In genomic region chr22:46381731-46382130, GRCh38 we compare ENCODE assay signal across 34 cellular contexts.
"Had no signal": no experiment of that assay in that cellular context is flagged by ENCODE, and none has a peak within 500 bp of the region (broad histone marks: within the 10 kb centered on the region; RNA-seq: fewer than 3 reads in every experiment).

No MANE protein-coding gene starts in this region.

- H3K9me3 Mint-ChIP-seq: activated B cell treated with CpG ODN at 0.5 μM for 24 hours; activated CD8-positive, alpha-beta T cell treated with anti-CD3 and anti-CD28 coated beads for 36 hours; activated naive CD4-positive, alpha-beta T cell treated with anti-CD3 and anti-CD28 coated beads, Interleukin-2, amount 50 U/mL, for 24 hours; activated naive CD8-positive, alpha-beta T cell treated with anti-CD3 and anti-CD28 coated beads, Interleukin-2, amount 50 U/mL, for 24 hours; activated T-helper 1 cell treated with anti-CD3 and anti-CD28 coated beads, Interleukin-12 subunit alpha, Interleukin-12 subunit beta, Interleukin-2, Interleukin-4 antibody, amounts not matched to agents 30 ng/mL and 10 ng/mL and 1 ng/mL, durations not matched to agents 14 hours and 24 hours and 36 hours; activated T-helper 2 cell treated with anti-CD3 and anti-CD28 coated beads, Interferon-gamma antibody, Interleukin-2, Interleukin-4, amounts not matched to agents 10 μg/mL and 5 μg/mL and 100 μg/mL, durations not matched to agents 14 hours and 24 hours and 36 hours; T-cell; T-helper 1 cell treated with Interleukin-12 subunit alpha and Interleukin-12 subunit beta and Interleukin-4 antibody, amounts not matched to agents 30 μg/mL and 1 μg/mL, for 36 hours; T-helper 2 cell treated with Interferon-gamma antibody and Interleukin-4, amounts not matched to agents 5 μg/mL and 100 μg/mL, for 36 hours had no signal

- H3K4me3 Mint-ChIP-seq: activated B cell treated with CpG ODN at 0.5 μM for 24 hours; activated CD8-positive, alpha-beta T cell treated with anti-CD3 and anti-CD28 coated beads for 36 hours; activated naive CD4-positive, alpha-beta T cell treated with anti-CD3 and anti-CD28 coated beads for 36 hours; activated naive CD4-positive, alpha-beta T cell treated with anti-CD3 and anti-CD28 coated beads, Interleukin-2, amount 50 U/mL, for 24 hours; activated naive CD8-positive, alpha-beta T cell treated with anti-CD3 and anti-CD28 coated beads for 36 hours; activated naive CD8-positive, alpha-beta T cell treated with anti-CD3 and anti-CD28 coated beads, Interleukin-2, amount 50 U/mL, for 24 hours; activated T-helper 1 cell treated with anti-CD3 and anti-CD28 coated beads, Interleukin-12 subunit alpha, Interleukin-12 subunit beta, Interleukin-2, Interleukin-4 antibody, amounts not matched to agents 30 ng/mL and 10 ng/mL and 1 ng/mL, durations not matched to agents 14 hours and 24 hours and 36 hours; T-cell; T-helper 1 cell treated with Interleukin-12 subunit alpha and Interleukin-12 subunit beta and Interleukin-4 antibody, amounts not matched to agents 30 μg/mL and 1 μg/mL, for 36 hours; T-helper 2 cell treated with Interferon-gamma antibody and Interleukin-4, amounts not matched to agents 5 μg/mL and 100 μg/mL, for 36 hours had no signal

- DNase-seq: activated B cell treated with CpG ODN at 0.5 μM for 24 hours; activated CD4-positive, alpha-beta T cell treated with anti-CD3 and anti-CD28 coated beads for 48 hours; activated CD4-positive, alpha-beta T cell treated with anti-CD3 and anti-CD28 coated beads, Interleukin-2, amount 50 U/mL, for 1 hour; activated CD4-positive, alpha-beta T cell treated with anti-CD3 and anti-CD28 coated beads, Interleukin-2, amount 50 U/mL, for 48 hours; activated CD8-positive, alpha-beta memory T cell treated with anti-CD3 and anti-CD28 coated beads for 24 hours; activated CD8-positive, alpha-beta T cell treated with anti-CD3 and anti-CD28 coated beads for 36 hours; activated effector memory CD4-positive, alpha-beta T cell treated with anti-CD3 and anti-CD28 coated beads, Interleukin-2, amount 50 U/mL, for 16 hours; activated naive CD4-positive, alpha-beta T cell treated with anti-CD3 and anti-CD28 coated beads for 36 hours; activated naive CD8-positive, alpha-beta T cell treated with anti-CD3 and anti-CD28 coated beads for 36 hours; activated naive CD8-positive, alpha-beta T cell treated with anti-CD3 and anti-CD28 coated beads, Interleukin-2, amount 50 U/mL, for 24 hours; activated T-cell treated with anti-CD3 and anti-CD28 coated beads, Interleukin-2, amount 50 U/mL, for 48 hours; amygdala; aorta; body of pancreas; caudate nucleus; effector CD8-positive, alpha-beta T cell; esophagus squamous epithelium; foreskin melanocyte; head of caudate nucleus; T-cell; T1000 had no signal

- H3K4me1 Mint-ChIP-seq: activated B cell treated with CpG ODN at 0.5 μM for 24 hours; activated naive CD4-positive, alpha-beta T cell treated with anti-CD3 and anti-CD28 coated beads, Interleukin-2, amount 50 U/mL, for 24 hours; activated naive CD8-positive, alpha-beta T cell treated with anti-CD3 and anti-CD28 coated beads for 36 hours; activated naive CD8-positive, alpha-beta T cell treated with anti-CD3 and anti-CD28 coated beads, Interleukin-2, amount 50 U/mL, for 24 hours; T-cell had no signal

- H3K36me3 ChIP-seq: adrenal gland, gastroesophageal sphincter, WERI-Rb-1 had no signal

- H3K9me3 ChIP-seq: adrenal gland, body of pancreas had no signal

- H3K4me3 ChIP-seq: adrenal gland, body of pancreas, esophagus squamous epithelium, gastroesophageal sphincter had no signal

- FAIRE-seq: colon, endometrium, endothelial cell of umbilical vein had no signal

- H3K27ac ChIP-seq: adrenal gland, body of pancreas, epithelial cell of prostate, esophagus squamous epithelium, gastroesophageal sphincter, WERI-Rb-1 had no signal

- H3K27me3 Mint-ChIP-seq: activated B cell treated with CpG ODN at 0.5 μM for 24 hours; activated CD8-positive, alpha-beta T cell treated with anti-CD3 and anti-CD28 coated beads for 36 hours; activated naive CD4-positive, alpha-beta T cell treated with anti-CD3 and anti-CD28 coated beads, Interleukin-2, amount 50 U/mL, for 24 hours; activated naive CD8-positive, alpha-beta T cell treated with anti-CD3 and anti-CD28 coated beads for 36 hours; activated naive CD8-positive, alpha-beta T cell treated with anti-CD3 and anti-CD28 coated beads, Interleukin-2, amount 50 U/mL, for 24 hours; T-cell had no signal

- H3K27me3 ChIP-seq: adrenal gland, body of pancreas, esophagus squamous epithelium, gastroesophageal sphincter had no signal

- H3K4me1 ChIP-seq: gastroesophageal sphincter had no signal

- H3K36me3 Mint-ChIP-seq: activated naive CD4-positive, alpha-beta T cell treated with anti-CD3 and anti-CD28 coated beads, Interleukin-2, amount 50 U/mL, for 24 hours; activated naive CD8-positive, alpha-beta T cell treated with anti-CD3 and anti-CD28 coated beads for 36 hours had no signal

- H3K27ac Mint-ChIP-seq: activated B cell treated with CpG ODN at 0.5 μM for 24 hours; activated CD8-positive, alpha-beta T cell treated with anti-CD3 and anti-CD28 coated beads for 36 hours; activated naive CD4-positive, alpha-beta T cell treated with anti-CD3 and anti-CD28 coated beads for 36 hours; activated naive CD4-positive, alpha-beta T cell treated with anti-CD3 and anti-CD28 coated beads, Interleukin-2, amount 50 U/mL, for 24 hours; activated naive CD8-positive, alpha-beta T cell treated with anti-CD3 and anti-CD28 coated beads for 36 hours; activated naive CD8-positive, alpha-beta T cell treated with anti-CD3 and anti-CD28 coated beads, Interleukin-2, amount 50 U/mL, for 24 hours; activated T-helper 1 cell treated with anti-CD3 and anti-CD28 coated beads, Interleukin-12 subunit alpha, Interleukin-12 subunit beta, Interleukin-2, Interleukin-4 antibody, amounts not matched to agents 30 ng/mL and 10 ng/mL and 1 ng/mL, durations not matched to agents 14 hours and 24 hours and 36 hours; activated T-helper 2 cell treated with anti-CD3 and anti-CD28 coated beads, Interferon-gamma antibody, Interleukin-2, Interleukin-4, amounts not matched to agents 10 μg/mL and 5 μg/mL and 100 μg/mL, durations not matched to agents 14 hours and 24 hours and 36 hours; T-cell; T-helper 1 cell treated with Interleukin-12 subunit alpha and Interleukin-12 subunit beta and Interleukin-4 antibody, amounts not matched to agents 30 μg/mL and 1 μg/mL, for 36 hours; T-helper 2 cell treated with Interferon-gamma antibody and Interleukin-4, amounts not matched to agents 5 μg/mL and 100 μg/mL, for 36 hours had no signal

- ATAC-seq: activated CD4-positive, CD25-positive, alpha-beta regulatory T cell treated with anti-CD3 and anti-CD28 coated beads, Interleukin-2, amount 50 U/mL, for 24 hours; activated CD8-positive, alpha-beta T cell treated with anti-CD3 and anti-CD28 coated beads for 36 hours; activated naive CD8-positive, alpha-beta T cell treated with anti-CD3 and anti-CD28 coated beads, Interleukin-2, amount 50 U/mL, for 24 hours; body of pancreas; gastroesophageal sphincter; T-cell had no signal
